In genomic region chr1:66331641-66332523, GRCh38 we compare ENCODE assay signal across 8 cellular contexts.
A peak's percentile ranks its signal among the peaks of the same experiment; 100 is the strongest.
DNase-seq lines count a peak whose midpoint lies in the region; ATAC-seq, FAIRE-seq and TF ChIP-seq lines count a peak whose summit lies in the region.

No MANE protein-coding gene starts in this region.

- no peaks in the 10 kb centered on the region for H3K36me3 ChIP-seq in OCI-LY1 (ENCODE audit: insufficient read depth, low read length)
- no peaks in the 10 kb centered on the region for H3K36me3 ChIP-seq in pancreas

- peak overlapping the region; percentile 75 for H3K4me3 ChIP-seq in OCI-LY1 (ENCODE audit: low read depth, low read length, poor library complexity, severe bottlenecking)
- H3K4me3 ChIP-seq in pancreas: peak overlapping the region; percentile 2 to 45 (median 14)

- DNase-seq in AG20443 (ENCODE audit: low spot score) (peak; percentile 85), Right ventricle myocardium inferior (ENCODE audit: missing footprints) (peak; percentile 80), pancreas (peak in 4 of 6 donors; percentile 16 to 45 (median 34)), middle frontal gyrus (ENCODE audit: extremely low spot score, low spot score) (no peak)
- DNase-seq in activated naive CD4-positive, alpha-beta T cell treated with anti-CD3 and anti-CD28 coated beads, Interleukin-2, amount 50 U/mL, for 16 hours: peak; percentile 50

- H3K4me1 ChIP-seq in OCI-LY1 (ENCODE audit: insufficient read depth, low read length, severe bottlenecking) (peaks cover 85% of the 10 kb centered on the region), pancreas (peaks cover 0 to 10% (median 0%) of the 10 kb centered on the region in 3 donors)

- H3K4me2 ChIP-seq in OCI-LY1 (ENCODE audit: low read length): peak overlapping the region; percentile 90

- H2AFZ ChIP-seq in OCI-LY1 (ENCODE audit: low read length): peak overlapping the region; percentile 14; the same call in 1 of the 2 replicates

- 2 to 3% methylated on average over 17 of the region's 17 CpGs for WGBS in pancreas, 2 donors

- H3K9me2 ChIP-seq in OCI-LY1 (ENCODE audit: low read depth, low read length): no peaks in the 10 kb centered on the region

- no peaks in the 10 kb centered on the region for H3K27me3 ChIP-seq in OCI-LY1 (ENCODE audit: insufficient read depth, low read length)
- peaks cover 0 to 6% (median 3%) of the 10 kb centered on the region in 4 donors for H3K27me3 ChIP-seq in pancreas

- peak overlapping the region; percentile 83 for H3K9ac ChIP-seq in OCI-LY1 (ENCODE audit: low read length)

- H3K27ac ChIP-seq in OCI-LY1 (ENCODE audit: low read depth, low read length, poor library complexity, severe bottlenecking) (peak overlapping the region; percentile 92), pancreas (peak overlapping the region; percentile 10 to 59 (median 31))

- ATAC-seq in GM19467 (IDR thresholded peaks at IDR 0.05; ENCODE audit: unreplicated experiment): peak; percentile 17
- peak; percentile 70 for ATAC-seq in Right ventricle myocardium inferior
- ATAC-seq in pancreas: peak; percentile 62 to 78 (median 68)
- ATAC-seq in GM18858 (IDR thresholded peaks at IDR 0.05; ENCODE audit: unreplicated experiment): no peak

- no peaks in the 10 kb centered on the region for H3F3A ChIP-seq in OCI-LY1 (ENCODE audit: insufficient read depth, low read length)

- intact Hi-C loops in Right ventricle myocardium inferior (cut with DNase I) (loop anchor here (1.0 kb wide), 1 partner anchor 61 kb away; no protein-coding TSS in a partner anchor), pancreas (cut with DNase I) (no loop called here)

- H3K79me2 ChIP-seq in OCI-LY1 (ENCODE audit: insufficient read depth, low read length): peaks cover 27% of the 10 kb centered on the region

- H4K20me1 ChIP-seq in OCI-LY1 (ENCODE audit: insufficient read depth, low read length): no peaks in the 10 kb centered on the region

- H3K9me3 ChIP-seq in OCI-LY1 (ENCODE audit: low read length): no peaks in the 10 kb centered on the region
- no peaks in the 10 kb centered on the region for H3K9me3 ChIP-seq in pancreas

- TF ChIP-seq CTCF in OCI-LY1 (IDR thresholded peaks at IDR 0.05; ENCODE audit: low read length): no peak
- TF ChIP-seq CTCF in pancreas (IDR thresholded peaks at IDR 0.05): no peak

- FAIRE-seq in pancreas (lab: Jason Lieb, UNC): peak; percentile 72
